1 cellular context compared by ENCODE assay signal in the genomic region with DNA sequence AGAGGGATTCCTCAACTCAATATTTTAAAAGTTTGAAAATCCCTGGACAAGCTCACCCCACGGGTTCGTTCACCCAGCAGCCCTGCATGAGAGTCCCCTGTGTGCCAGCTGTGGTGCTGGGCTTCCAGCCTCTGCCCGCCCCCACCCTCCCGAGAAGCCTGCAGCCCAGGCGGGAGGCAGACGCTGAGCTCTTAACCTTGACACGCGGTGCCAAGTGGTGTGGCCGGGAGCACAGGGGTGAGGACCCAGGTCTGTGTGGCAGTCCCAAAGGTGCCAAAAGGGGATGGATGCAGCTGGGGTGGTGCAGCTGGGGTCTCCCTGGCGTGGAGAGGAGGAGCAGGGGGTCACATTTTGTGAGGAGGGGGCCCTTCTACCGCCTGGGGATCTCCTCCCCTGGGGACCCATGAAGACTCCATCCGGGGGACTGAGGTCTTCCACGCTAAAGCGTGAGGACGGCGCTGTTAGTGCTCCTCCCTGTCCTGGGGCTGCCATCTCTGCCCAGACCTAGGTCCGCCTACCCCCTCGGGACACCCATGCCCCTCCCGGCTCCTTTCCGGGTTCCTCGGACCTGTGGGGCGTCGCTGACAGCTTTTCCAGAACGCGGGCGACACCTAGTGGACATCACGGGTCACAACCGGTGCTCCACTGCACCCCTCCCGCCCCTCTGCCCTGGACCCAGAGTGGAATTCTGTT.
TF ChIP-seq lines count a peak whose summit lies in the region.

No MANE protein-coding gene starts in this region.

TF ChIP-seq in liver, 16 proteins besides CTCF, POLR2A, EP300 and RAD21 (continued from another document):
- TF ChIP-seq FOXA1 (IDR thresholded peaks at IDR 0.05) = no peak
